In the genomic region with DNA sequence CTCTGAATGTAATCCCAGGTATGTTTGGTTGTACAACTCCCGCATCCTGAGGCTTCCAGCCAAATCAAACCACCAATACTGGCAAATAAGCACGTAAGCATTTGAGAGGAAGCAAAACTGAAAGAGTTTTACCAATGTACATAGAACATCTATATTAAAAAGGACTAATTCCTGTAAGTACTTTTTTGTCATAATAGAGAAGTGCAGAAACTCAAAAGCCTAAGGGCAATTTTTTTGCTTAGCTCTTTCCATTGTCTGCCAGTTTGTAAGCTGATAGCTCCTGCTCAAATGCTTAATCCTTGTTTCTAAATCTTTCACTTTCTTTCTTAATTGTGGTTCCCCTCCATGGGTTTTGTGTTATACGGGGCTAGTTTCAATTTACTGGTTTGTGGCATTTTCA, we compare ENCODE assay signal across 21 cellular contexts.
DNase-seq lines count a peak whose midpoint lies in the region; ATAC-seq, FAIRE-seq and TF ChIP-seq lines count a peak whose summit lies in the region.
"Had no signal": no experiment of that assay in that cellular context is flagged by ENCODE, and none has a peak within 500 bp of the region (broad histone marks: within the 10 kb centered on the region; RNA-seq: fewer than 3 reads in every experiment).

No MANE protein-coding gene starts in this region.

- no peak overlapping the region for H3K9ac ChIP-seq in PC-3 (ENCODE audit: low read length)

- no peaks in the 10 kb centered on the region for H3F3A ChIP-seq in PC-3 (ENCODE audit: low read length, unreplicated experiment)

- intact Hi-C loops in PC-3 (cut with micrococcal nuclease) = no loop called here
- intact Hi-C loops in esophagus muscularis mucosa (cut with DNase I) = no loop called here

- peak; percentile 79 for DNase-seq in PC-3
- DNase-seq in fibroblast of gingiva (ENCODE audit: low read depth) = peak; percentile 38
- DNase-seq in esophagus muscularis mucosa (ENCODE audit: extremely low spot score) = no peak
- no peak for DNase-seq in NCI-H774 (lab: John Stamatoyannopoulos, UW)
- DNase-seq in GM19239 (ENCODE audit: insufficient read length, low spot score) = no peak
- DNase-seq in ACHN = no peak
- DNase-seq: activated CD4-positive, alpha-beta T cell treated with anti-CD3 and anti-CD28 coated beads, Interleukin-2, amount 50 U/mL, for 48 hours; activated naive CD4-positive, alpha-beta T cell treated with Interleukin-2 at 50 U/mL for 16 hours; activated T-cell treated with anti-CD3 and anti-CD28 coated beads, Interleukin-2, amount 50 U/mL, for 1 hour; aorta; colonic mucosa; foreskin fibroblast; NCI-H2107; NCI-H69; stimulated activated CD4-positive, alpha-beta T cell treated with anti-CD3 and anti-CD28 coated beads, Interleukin-2, amount 100 ng/mL, for 48 hours; T-cell had no signal

- H3K9me2 ChIP-seq in PC-3 (replicated peaks; ENCODE audit: low read length) = no peaks in the 10 kb centered on the region

- H4K20me1 ChIP-seq in PC-3 (ENCODE audit: low read length) = no peaks in the 10 kb centered on the region

- FAIRE-seq in GM19239 (lab: Jason Lieb, UNC) = no peak
- FAIRE-seq: endometrium had no signal

- TF ChIP-seq CTCF in PC-3 (conservative IDR thresholded peaks at IDR 0.05; ENCODE audit: low read depth, low read length) = no peak
- TF ChIP-seq CTCF in esophagus muscularis mucosa (IDR thresholded peaks at IDR 0.05) = no peak

- H3K27ac ChIP-seq in PC-3 (ENCODE audit: low read length) (peak overlapping the region; percentile 32; the same call in 1 of the 2 replicates), esophagus muscularis mucosa (replicated peaks in 1 of 4) (no peak overlapping the region)
- H3K27ac ChIP-seq: colonic mucosa, RWPE1, skin epidermis had no signal

- peak overlapping the region; percentile 74 for H3K4me2 ChIP-seq in PC-3 (ENCODE audit: low read length)

- H3K4me1 ChIP-seq in PC-3 (ENCODE audit: insufficient read depth, low read length) (peaks cover 15% of the 10 kb centered on the region), esophagus muscularis mucosa (no peaks in the 10 kb centered on the region)
- H3K4me1 ChIP-seq: colonic mucosa had no signal

- POLR2A ChIA-PET in PC-3 (lab: Charles Lee; ENCODE audit: unreplicated experiment) = no interaction called here

- H3K4me3 ChIP-seq in PC-3 (ENCODE audit: low read length) (peak overlapping the region; percentile 56), esophagus muscularis mucosa (no peak overlapping the region)
- H3K4me3 ChIP-seq: colonic mucosa, skin epidermis had no signal

- no peak for TF ChIP-seq EP300 in esophagus muscularis mucosa (IDR thresholded peaks at IDR 0.05)

- BruUV-seq in PC-3 (replicated peaks; lab: Mats Ljungman, UMichigan) = no TSS peak

- TF ChIP-seq POLR2A in esophagus muscularis mucosa (IDR thresholded peaks at IDR 0.05; ENCODE audit: low read depth) = no peak

- CTCF ChIA-PET in PC-3 (lab: Charles Lee) = no interaction called here

- WGBS in esophagus muscularis mucosa = 80% methylated on average over 3 of the region's 3 CpGs

- ATAC-seq in GM18511 (IDR thresholded peaks at IDR 0.05; ENCODE audit: unreplicated experiment) = peak; percentile 46
- ATAC-seq in HG03060 (IDR thresholded peaks at IDR 0.05; ENCODE audit: low read depth, unreplicated experiment) = peak; percentile 49
- peak; percentile 74 for ATAC-seq in PC-3
- ATAC-seq: T-cell had no signal

- H3K9me3 ChIP-seq in PC-3 (ENCODE audit: low read length) (no peaks in the 10 kb centered on the region), esophagus muscularis mucosa (peaks cover 0 to 2% (median 0%) of the 10 kb centered on the region in 4 donors)
- H3K9me3 ChIP-seq: colonic mucosa had no signal

- H3K27me3 ChIP-seq in PC-3 (ENCODE audit: low read length) = no peaks in the 10 kb centered on the region
- no peaks in the 10 kb centered on the region for H3K27me3 ChIP-seq in esophagus muscularis mucosa
- H3K27me3 ChIP-seq: colonic mucosa had no signal

- in situ Hi-C loops in ACHN (cut with HindIII; ENCODE audit: low pct_ligation_motif_present, low pct_unique_long_range_greater_than_20kb, low sequenced_read_pairs) = no loop called here

- no peaks in the 10 kb centered on the region for H3K79me2 ChIP-seq in PC-3 (ENCODE audit: low read length)

- H2AFZ ChIP-seq in PC-3 (ENCODE audit: low read length) = peak overlapping the region; percentile 64

- no peaks in the 10 kb centered on the region for H3K36me3 ChIP-seq in PC-3 (ENCODE audit: low read depth, low read length)
- H3K36me3 ChIP-seq in esophagus muscularis mucosa = no peaks in the 10 kb centered on the region
- H3K36me3 ChIP-seq: colonic mucosa had no signal

Comparison
In these comparisons a context has a peak if more than half of its experiments do, and no peak if none do; other contexts are left out.
1. DNase-seq: peak in PC-3 (single experiment) and fibroblast of gingiva (single experiment); none in esophagus muscularis mucosa (single experiment), NCI-H774 (single experiment), GM19239 (single experiment) and ACHN (single experiment).
2. Peak in every context shown above with its lines, with median percentiles within 50 percentile points of each other: ATAC-seq.